23 cellular contexts compared by ENCODE assay signal in the genomic region with DNA sequence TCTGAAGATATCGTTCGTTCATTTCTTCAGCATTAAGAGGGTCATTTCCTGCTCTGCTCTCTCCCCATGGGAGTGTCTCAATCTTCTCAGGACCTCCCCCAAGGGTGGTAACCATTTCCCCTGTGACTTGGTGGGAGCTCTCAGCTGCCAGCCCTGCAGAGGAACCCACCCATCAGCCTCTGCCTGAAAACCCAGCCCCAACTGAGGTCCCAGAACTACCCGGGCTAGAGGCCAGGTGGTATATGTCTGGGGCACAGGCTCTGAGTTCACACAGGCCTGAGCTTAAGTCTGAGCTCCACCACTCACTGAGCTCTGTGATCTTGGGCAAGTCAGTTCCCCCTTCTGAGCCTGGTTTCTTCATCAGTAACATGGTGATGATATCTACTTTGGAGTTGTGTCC. TPM values are rescaled to one million over a fixed set of nuclear protein-coding genes. Genes with fewer than 3 reads are reported as not detected.
"Had no signal": no experiment of that assay in that cellular context is flagged by ENCODE, and none has a peak within 500 bp of the region (broad histone marks: within the 10 kb centered on the region; RNA-seq: fewer than 3 reads in every experiment).

No MANE protein-coding gene starts in this region.

- ATAC-seq: activated CD4-positive, alpha-beta T cell treated with anti-CD3 and anti-CD28 coated beads for 36 hours; body of pancreas; lower lobe of right lung; natural killer cell; pancreas had no signal

- H3K4me2 ChIP-seq: hepatocyte had no signal

- H3K27ac Mint-ChIP-seq: activated CD4-positive, alpha-beta T cell treated with anti-CD3 and anti-CD28 coated beads for 36 hours; activated naive CD8-positive, alpha-beta T cell treated with anti-CD3 and anti-CD28 coated beads, Interleukin-2, amount 10 ng/mL, durations not matched to agents 7 days and 5 days; activated T-helper 1 cell treated with anti-CD3 and anti-CD28 coated beads, Interleukin-12 subunit alpha, Interleukin-12 subunit beta, Interleukin-2, Interleukin-4 antibody, amounts not matched to agents 30 ng/mL and 10 ng/mL and 1 ng/mL, durations not matched to agents 14 hours and 24 hours and 36 hours; endodermal cell; natural killer cell; WTC11 had no signal

- H3K36me3 ChIP-seq: colonic mucosa, lower lobe of right lung, neutrophil, pancreas, tibial artery, uterus had no signal

- H3K27me3 ChIP-seq: body of pancreas, colonic mucosa, pancreas, uterus had no signal

- H3K4me1 ChIP-seq: colonic mucosa, lower lobe of right lung, pancreas, tibial artery, uterus had no signal

- H3K27ac ChIP-seq: body of pancreas, colonic mucosa, epithelial cell of prostate, hepatocyte, lower lobe of right lung, neutrophil, pancreas, tibial artery, uterus had no signal

- H3K4me3 Mint-ChIP-seq: activated CD4-positive, alpha-beta T cell treated with anti-CD3 and anti-CD28 coated beads for 36 hours; activated naive CD8-positive, alpha-beta T cell treated with anti-CD3 and anti-CD28 coated beads, Interleukin-2, amount 10 ng/mL, durations not matched to agents 7 days and 5 days; activated T-helper 1 cell treated with anti-CD3 and anti-CD28 coated beads, Interleukin-12 subunit alpha, Interleukin-12 subunit beta, Interleukin-2, Interleukin-4 antibody, amounts not matched to agents 30 ng/mL and 10 ng/mL and 1 ng/mL, durations not matched to agents 14 hours and 24 hours and 36 hours; endodermal cell; natural killer cell; WTC11 had no signal

- H3K9me3 ChIP-seq: body of pancreas, colonic mucosa, lower lobe of right lung, neutrophil, pancreas, tibial artery, uterus had no signal

- H3K9me3 Mint-ChIP-seq: activated naive CD8-positive, alpha-beta T cell treated with anti-CD3 and anti-CD28 coated beads, Interleukin-2, amount 10 ng/mL, durations not matched to agents 7 days and 5 days; activated T-helper 1 cell treated with anti-CD3 and anti-CD28 coated beads, Interleukin-12 subunit alpha, Interleukin-12 subunit beta, Interleukin-2, Interleukin-4 antibody, amounts not matched to agents 30 ng/mL and 10 ng/mL and 1 ng/mL, durations not matched to agents 14 hours and 24 hours and 36 hours; endodermal cell; natural killer cell; WTC11 had no signal

- H2AFZ ChIP-seq: hepatocyte had no signal

- FAIRE-seq: pancreas had no signal

- H3K79me2 ChIP-seq: hepatocyte had no signal

- DNase-seq: activated CD4-positive, alpha-beta T cell treated with anti-CD3 and anti-CD28 coated beads for 36 hours; activated CD4-positive, alpha-beta T cell treated with anti-CD3 and anti-CD28 coated beads, Interleukin-2, amount 50 U/mL, for 48 hours; activated naive CD4-positive, alpha-beta T cell treated with Interleukin-2 at 50 U/mL for 16 hours; activated T-cell treated with anti-CD3 and anti-CD28 coated beads for 4 hours; amygdala; body of pancreas; central memory CD4-positive, alpha-beta T cell; colonic mucosa; foreskin fibroblast; lower lobe of right lung; natural killer cell; stimulated activated CD4-positive, alpha-beta T cell treated with anti-CD3 and anti-CD28 coated beads, Interleukin-1b, Interleukin-23, amount 100 ng/mL, for 48 hours; stimulated activated naive CD4-positive, alpha-beta T cell treated with Interleukin-2 at 50 U/mL for 16 hours; uterus had no signal

- H3K27me3 Mint-ChIP-seq: activated naive CD8-positive, alpha-beta T cell treated with anti-CD3 and anti-CD28 coated beads, Interleukin-2, amount 10 ng/mL, durations not matched to agents 7 days and 5 days had no signal

- H3K4me1 Mint-ChIP-seq: activated CD4-positive, alpha-beta T cell treated with anti-CD3 and anti-CD28 coated beads for 36 hours; activated naive CD8-positive, alpha-beta T cell treated with anti-CD3 and anti-CD28 coated beads, Interleukin-2, amount 10 ng/mL, durations not matched to agents 7 days and 5 days; endodermal cell; natural killer cell had no signal

- H3K4me3 ChIP-seq: body of pancreas, colonic mucosa, hepatocyte, lower lobe of right lung, pancreas, tibial artery, uterus had no signal

- H3K36me3 Mint-ChIP-seq: activated naive CD8-positive, alpha-beta T cell treated with anti-CD3 and anti-CD28 coated beads, Interleukin-2, amount 10 ng/mL, durations not matched to agents 7 days and 5 days; natural killer cell; WTC11 had no signal

RNA-seq across cellular contexts. Expression of a gene that starts 10.0 kb away (rescaled TPM):
- total RNA-seq: activated naive CD8-positive, alpha-beta T cell treated with anti-CD3 and anti-CD28 coated beads, Interleukin-2, amount 10 ng/mL, durations not matched to agents 7 days and 5 days; activated T-helper 1 cell treated with anti-CD3 and anti-CD28 coated beads, Interleukin-12 subunit alpha, Interleukin-12 subunit beta, Interleukin-2, Interleukin-4 antibody, amounts not matched to agents 30 ng/mL and 10 ng/mL and 1 ng/mL, durations not matched to agents 14 hours and 24 hours and 36 hours; natural killer cell had no signal
